ENCODE assay signal across 29 cellular contexts in genomic region chr6:140355476-140355875, GRCh38.
"Had no signal": no experiment of that assay in that cellular context is flagged by ENCODE, and none has a peak within 500 bp of the region (broad histone marks: within the 10 kb centered on the region; RNA-seq: fewer than 3 reads in every experiment).

No MANE protein-coding gene starts in this region.

- H3K27ac Mint-ChIP-seq: endodermal cell; immature natural killer cell; memory B cell; naive thymus-derived CD8-positive, alpha-beta T cell; stimulated activated effector memory CD8-positive, alpha-beta T cell treated with anti-CD3 and anti-CD28 coated beads, Interleukin-12 subunit alpha, Interleukin-12 subunit beta, amount 100 ng/mL, for 72 hours had no signal

- H3K9me3 ChIP-seq: ovary, psoas muscle, sigmoid colon, testis, tibial artery, upper lobe of left lung had no signal

- H3K4me1 Mint-ChIP-seq: immature natural killer cell; memory B cell; naive thymus-derived CD8-positive, alpha-beta T cell; stimulated activated effector memory CD8-positive, alpha-beta T cell treated with anti-CD3 and anti-CD28 coated beads, Interleukin-12 subunit alpha, Interleukin-12 subunit beta, amount 100 ng/mL, for 72 hours had no signal

- H3K27ac ChIP-seq: epithelial cell of prostate, ovary, psoas muscle, sigmoid colon, testis, tibial artery, upper lobe of left lung had no signal

- H3K4me3 Mint-ChIP-seq: endodermal cell; immature natural killer cell; memory B cell; naive thymus-derived CD8-positive, alpha-beta T cell; stimulated activated effector memory CD8-positive, alpha-beta T cell treated with anti-CD3 and anti-CD28 coated beads, Interleukin-12 subunit alpha, Interleukin-12 subunit beta, amount 100 ng/mL, for 72 hours had no signal

- ATAC-seq: esophagus mucosa; left lobe of liver; naive thymus-derived CD8-positive, alpha-beta T cell; psoas muscle; right cardiac atrium; stimulated activated effector memory CD8-positive, alpha-beta T cell treated with anti-CD3 and anti-CD28 coated beads, Interleukin-12 subunit alpha, Interleukin-12 subunit beta, amount 100 ng/mL, for 72 hours had no signal

- FAIRE-seq: frontal cortex, kidney, urothelium cell line had no signal

- DNase-seq: cortex of kidney; effector CD4-positive, alpha-beta T cell; endodermal cell; hypothalamus; immature natural killer cell; kidney; midbrain; naive thymus-derived CD8-positive, alpha-beta T cell; occipital lobe; ovary; posterior cingulate gyrus; psoas muscle; right cardiac atrium; sigmoid colon; stimulated activated CD4-positive, alpha-beta T cell treated with anti-CD3 and anti-CD28 coated beads, Interleukin-2, amount 100 ng/mL, for 24 hours; stimulated activated CD4-positive, alpha-beta T cell treated with anti-CD3 and anti-CD28 coated beads, Interleukin-4, amount 100 ng/mL, for 24 hours; stimulated activated naive CD4-positive, alpha-beta T cell treated with Interleukin-2 at 50 U/mL for 16 hours; substantia nigra; testis; tibial artery; upper lobe of left lung had no signal

- H3K27me3 Mint-ChIP-seq: memory B cell had no signal

- H3K36me3 Mint-ChIP-seq: immature natural killer cell; memory B cell; naive thymus-derived CD8-positive, alpha-beta T cell; stimulated activated effector memory CD8-positive, alpha-beta T cell treated with anti-CD3 and anti-CD28 coated beads, Interleukin-12 subunit alpha, Interleukin-12 subunit beta, amount 100 ng/mL, for 72 hours had no signal

- H3K27me3 ChIP-seq: ovary, sigmoid colon, testis, tibial artery, upper lobe of left lung had no signal

- H3K9me3 Mint-ChIP-seq: endodermal cell; memory B cell; naive thymus-derived CD8-positive, alpha-beta T cell; stimulated activated effector memory CD8-positive, alpha-beta T cell treated with anti-CD3 and anti-CD28 coated beads, Interleukin-12 subunit alpha, Interleukin-12 subunit beta, amount 100 ng/mL, for 72 hours had no signal

- H3K4me3 ChIP-seq: lung, ovary, psoas muscle, sigmoid colon, testis, tibial artery, upper lobe of left lung had no signal

- H3K4me1 ChIP-seq: psoas muscle, testis, upper lobe of left lung had no signal

- H3K36me3 ChIP-seq: ovary, sigmoid colon, tibial artery, upper lobe of left lung had no signal
